Comparison of ENCODE assay signal across 9 cellular contexts in the genomic region with DNA sequence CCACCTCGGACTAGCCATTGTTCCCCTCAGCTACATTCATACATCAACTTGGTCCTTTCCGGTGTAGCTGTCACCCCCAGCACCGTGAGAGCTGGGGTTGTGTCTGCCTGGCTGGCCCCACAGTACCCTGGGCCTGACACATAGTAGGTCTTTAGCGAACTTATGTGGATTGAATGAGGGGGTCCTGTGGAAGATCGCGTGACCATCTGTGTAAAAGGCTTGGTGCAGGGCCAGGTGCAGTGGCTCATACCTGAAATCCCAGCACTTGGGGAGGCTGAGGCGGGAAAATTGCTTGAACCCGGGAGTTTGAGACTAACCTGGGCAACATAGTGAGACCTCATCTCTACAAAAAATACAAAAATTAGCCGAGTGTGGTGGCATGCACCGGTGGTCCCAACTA. TPM values are rescaled to one million over a fixed set of nuclear protein-coding genes. Genes with fewer than 3 reads are reported as not detected.
A peak's percentile ranks its signal among the peaks of the same experiment; 100 is the strongest.
DNase-seq lines count a peak whose midpoint lies in the region; ATAC-seq and TF ChIP-seq lines count a peak whose summit lies in the region.
"Had no signal": no experiment of that assay in that cellular context is flagged by ENCODE, and none has a peak within 500 bp of the region (broad histone marks: within the 10 kb centered on the region; RNA-seq: fewer than 3 reads in every experiment).

No MANE protein-coding gene starts in this region.

- H3K9me3 ChIP-seq in H9 (ENCODE audit: control insufficient read depth, low read depth, low read length) (no peaks in the 10 kb centered on the region), mesenchymal stem cell (ENCODE audit: control insufficient read depth, low read length) (no peaks in the 10 kb centered on the region)

- H4K8ac ChIP-seq in H9 (replicated peaks; ENCODE audit: insufficient read length, low read depth, low read length) = no peak overlapping the region
- peak overlapping the region; percentile 12 for H4K8ac ChIP-seq in mesenchymal stem cell (ENCODE audit: low read length)

- H2BK120ac ChIP-seq in H9 (ENCODE audit: low read depth, low read length, poor library complexity, severe bottlenecking) = no peak overlapping the region
- H2BK120ac ChIP-seq in mesenchymal stem cell (ENCODE audit: low read depth, low read length) = no peak overlapping the region

- peaks cover 32 to 38% of the 10 kb centered on the region in 2 experiments for H3K4me1 Mint-ChIP-seq in H9
- peaks cover 33% of the 10 kb centered on the region for H3K4me1 Mint-ChIP-seq in activated T-helper 17 cell treated with anti-CD3 and anti-CD28 coated beads, Interleukin-2, amount 50 U/mL, for 72 hours

- H4K91ac ChIP-seq in H9 (ENCODE audit: insufficient read length, low read depth, low read length) = no peak overlapping the region
- no peak overlapping the region for H4K91ac ChIP-seq in mesenchymal stem cell (ENCODE audit: low read length)

- H3K4me2 ChIP-seq in H9 (ENCODE audit: insufficient read depth, insufficient read length, low read length) (peak overlapping the region; percentile 96), mesenchymal stem cell (ENCODE audit: low read length, poor library complexity, severe bottlenecking) (no peak overlapping the region)

- H2BK15ac ChIP-seq in H9 (ENCODE audit: low read depth, low read length) (no peak overlapping the region), mesenchymal stem cell (ENCODE audit: low read depth, poor library complexity, severe bottlenecking) (no peak overlapping the region)

- H3K27me3 ChIP-seq in H9 (ENCODE audit: insufficient read depth, low read length) (no peaks in the 10 kb centered on the region), mesenchymal stem cell (ENCODE audit: control insufficient read depth in 1 of 2, insufficient read depth in 1 of 2, low read length in 2 of 2) (no peaks in the 10 kb centered on the region)

- no peak overlapping the region for H3K56ac ChIP-seq in H9 (ENCODE audit: insufficient read length, low read depth, low read length)

- H3K9ac ChIP-seq in H9 (ENCODE audit: extremely low read depth, insufficient read length, low read length) (no peak overlapping the region), mesenchymal stem cell (ENCODE audit: low read length) (peak overlapping the region; percentile 99)

- no peaks in the 10 kb centered on the region for H3K79me1 ChIP-seq in H9 (ENCODE audit: insufficient read depth, low read depth, low read length, poor library complexity, severe bottlenecking)
- H3K79me1 ChIP-seq in mesenchymal stem cell (replicated peaks; ENCODE audit: low read length, poor library complexity, severe bottlenecking) = no peaks in the 10 kb centered on the region

- H3K9me3 Mint-ChIP-seq in H9 = peaks cover 0 to 2% of the 10 kb centered on the region in 2 experiments; a peak in 1 of 5 replicates
- H3K9me3 Mint-ChIP-seq in activated T-helper 17 cell treated with anti-CD3 and anti-CD28 coated beads, Interleukin-2, amount 50 U/mL, for 72 hours = no peaks in the 10 kb centered on the region

- H3K14ac ChIP-seq in H9 (ENCODE audit: insufficient read depth, low read length) = no peak overlapping the region; the same call in 1 of the 2 replicates
- no peak overlapping the region for H3K14ac ChIP-seq in mesenchymal stem cell (ENCODE audit: low read length in 2 of 2)

- H3K4me1 ChIP-seq in H9 (ENCODE audit: insufficient read depth, low read length) (no peaks in the 10 kb centered on the region; the same call in 1 of the 2 replicates), mesenchymal stem cell (ENCODE audit: control insufficient read depth, insufficient read depth, low read depth, low read length) (peaks cover 23% of the 10 kb centered on the region)

- H3K27ac ChIP-seq in H9 (ENCODE audit: insufficient read length, low read depth, low read length) (no peak overlapping the region), mesenchymal stem cell (ENCODE audit: low read length, poor library complexity, severe bottlenecking) (no peak overlapping the region)

- no peak overlapping the region for H3T11ph ChIP-seq in H9 (ENCODE audit: low read length)

- TF ChIP-seq CTCF in AG04449 (IDR thresholded peaks at IDR 0.05; ENCODE audit: insufficient read depth, low read length, missing control alignments) (no peak), H9 (conservative IDR thresholded peaks at IDR 0.05) (no peak)

- ATAC-seq in activated T-helper 17 cell treated with anti-CD3 and anti-CD28 coated beads, Interleukin-2, amount 50 U/mL, for 72 hours (replicated peaks) = no peak
- no peak for ATAC-seq in GM21526 (IDR thresholded peaks at IDR 0.05; ENCODE audit: low FRiP score, unreplicated experiment)
- ATAC-seq in GM21717 (IDR thresholded peaks at IDR 0.05; ENCODE audit: unreplicated experiment) = no peak

- H2AFZ ChIP-seq in H9 (ENCODE audit: low read length) (no peak overlapping the region), mesenchymal stem cell (ENCODE audit: low read depth, low read length) (no peak overlapping the region)

- peaks cover 0 to 9% of the 10 kb centered on the region in 2 experiments for H3K36me3 ChIP-seq in mesenchymal stem cell (ENCODE audit: control insufficient read depth in 1 of 2, insufficient read depth in 2 of 2, low read depth in 1 of 2, low read length in 2 of 2)

- H3K4ac ChIP-seq in H9 (ENCODE audit: low read depth, low read length) (no peak overlapping the region), mesenchymal stem cell (ENCODE audit: low read depth in 1 of 2, low read length in 2 of 2) (no peak overlapping the region)

- peak overlapping the region; percentile 91 to 98 for H3K4me3 Mint-ChIP-seq in H9
- peak overlapping the region; percentile 91 for H3K4me3 Mint-ChIP-seq in activated T-helper 17 cell treated with anti-CD3 and anti-CD28 coated beads, Interleukin-2, amount 50 U/mL, for 72 hours

- H2AK5ac ChIP-seq in H9 (ENCODE audit: insufficient read length, low read length) (no peak overlapping the region), mesenchymal stem cell (ENCODE audit: low read length, severe bottlenecking) (no peak overlapping the region)

- POLR2A ChIA-PET in AG04449 (lab: Yijun Ruan, JAX) = no interaction called here

- H4K5ac ChIP-seq in H9 (ENCODE audit: insufficient read length, low read depth, low read length) = no peak overlapping the region

- peaks cover 47% of the 10 kb centered on the region for H3K79me2 ChIP-seq in H9 (ENCODE audit: insufficient read depth, low read length)

- H3K36me3 Mint-ChIP-seq in H9 (ENCODE audit: insufficient read depth in 1 of 3, low read depth in 3 of 3) = peaks cover 11 to 18% (median 17%) of the 10 kb centered on the region in 3 experiments; a peak in 6 of 7 replicates
- peaks cover 7% of the 10 kb centered on the region for H3K36me3 Mint-ChIP-seq in activated T-helper 17 cell treated with anti-CD3 and anti-CD28 coated beads, Interleukin-2, amount 50 U/mL, for 72 hours (ENCODE audit: low read depth)

- H3K23ac ChIP-seq in H9 (ENCODE audit: insufficient read length, low read depth, low read length) = no peak overlapping the region
- no peak overlapping the region for H3K23ac ChIP-seq in mesenchymal stem cell (ENCODE audit: low read length in 2 of 2)

- H2BK12ac ChIP-seq in H9 (ENCODE audit: insufficient read length, low read depth, low read length) = no peak overlapping the region
- peak overlapping the region in 1 of 2 experiments; percentile 21 for H2BK12ac ChIP-seq in mesenchymal stem cell (ENCODE audit: low read length in 2 of 2)

- H2BK5ac ChIP-seq in H9 (ENCODE audit: insufficient read length, low read length) (no peak overlapping the region), mesenchymal stem cell (ENCODE audit: low read depth, low read length, poor library complexity, severe bottlenecking) (no peak overlapping the region)

- peaks cover 6% of the 10 kb centered on the region for H4K20me1 ChIP-seq in H9 (ENCODE audit: control insufficient read depth, insufficient read depth, insufficient read length)

- H3K4me3 ChIP-seq in AG04449 (ENCODE audit: low read depth, low read length) = peak overlapping the region; percentile 16
- H3K4me3 ChIP-seq in mesenchymal stem cell (ENCODE audit: insufficient read depth in 1 of 2, low read depth in 1 of 2, low read length in 2 of 2) = peak overlapping the region in 1 of 2 experiments; percentile 99

- no peaks in the 10 kb centered on the region for H3K27me3 Mint-ChIP-seq in H9 (ENCODE audit: low read depth)
- no peaks in the 10 kb centered on the region for H3K27me3 Mint-ChIP-seq in activated T-helper 17 cell treated with anti-CD3 and anti-CD28 coated beads, Interleukin-2, amount 50 U/mL, for 72 hours

- no peak overlapping the region for H2BK20ac ChIP-seq in H9 (ENCODE audit: low read depth, low read length, poor library complexity, severe bottlenecking)

- CTCF ChIA-PET in AG04449 (lab: Yijun Ruan, JAX) = interaction anchor here (1.0 to 2.4 kb wide), 2 partner anchors 21 to 73 kb away, joined by 3 to 8 read pairs; no protein-coding TSS in a partner anchor

- peaks cover 15% of the 10 kb centered on the region for H3K23me2 ChIP-seq in H9 (ENCODE audit: insufficient read length, low read depth, low read length, poor library complexity, severe bottlenecking)

- H3K27ac Mint-ChIP-seq in H9 = peak overlapping the region; percentile 68 to 84 (median 70); a peak in 2 of 7 replicates
- H3K27ac Mint-ChIP-seq in activated T-helper 17 cell treated with anti-CD3 and anti-CD28 coated beads, Interleukin-2, amount 50 U/mL, for 72 hours = no peak overlapping the region

- no peak for DNase-seq in AG04449 (ENCODE audit: low read depth, low spot score)
- DNase-seq in H9 = no peak
- DNase-seq in mesenchymal stem cell = no peak
- DNase-seq in DMS79 treated with DMSO at 0.1 percent for 48 hours (lab: John Stamatoyannopoulos, UW) = no peak
- no peak for DNase-seq in anterior cingulate cortex (lab: John Stamatoyannopoulos, UW)
- DNase-seq: NCI-H748 treated with DMSO at 0.1 percent for 48 hours had no signal

- no peak overlapping the region for H3K18ac ChIP-seq in H9 (ENCODE audit: insufficient read length, low read depth, low read length)
- no peak overlapping the region for H3K18ac ChIP-seq in mesenchymal stem cell (ENCODE audit: low read depth in 1 of 2, low read length in 2 of 2)

- no CpG with 5 or more reads among the region's 10 CpGs for WGBS in H9 (ENCODE audit: extremely low coverage, insufficient read length, low lambda C conversion rate)
- WGBS in mesenchymal stem cell = 96% methylated on average over 10 of the region's 10 CpGs

RNA-seq across cellular contexts. Expression of gene SMARCA4, which starts 2.0 kb away (rescaled TPM):
- total RNA-seq in H9 (2021) = 245 and 261 TPM in 2 replicates
- 100 to 1,000 TPM in 1 of 2 donors, 10 to 100 TPM in 1; 71.5 to 119 TPM for total RNA-seq in activated T-helper 17 cell treated with anti-CD3 and anti-CD28 coated beads, Interleukin-2, amount 50 U/mL, for 72 hours
- 67.2 TPM for polyA plus RNA-seq in mesenchymal stem cell (2013, experiment 1 of 2)
- 66.6 TPM for polyA plus RNA-seq in mesenchymal stem cell (2013, experiment 2 of 2)

RNA-seq across cellular contexts. Expression of gene TIMM29, which starts 34.3 kb away (rescaled TPM):
- total RNA-seq in H9 (2021) = 23.4 and 26.8 TPM in 2 replicates
- 10 to 100 TPM; 20.7 to 21.4 TPM for total RNA-seq in activated T-helper 17 cell treated with anti-CD3 and anti-CD28 coated beads, Interleukin-2, amount 50 U/mL, for 72 hours
- 20.0 TPM for polyA plus RNA-seq in mesenchymal stem cell (2013, experiment 1 of 2)
- polyA plus RNA-seq in mesenchymal stem cell (2013, experiment 2 of 2) = 22.7 TPM

RNA-seq across cellular contexts. Expression of gene YIPF2, which starts 34.4 kb away (rescaled TPM):
- total RNA-seq in H9 (2021) = 58.2 and 60.2 TPM in 2 replicates
- total RNA-seq in activated T-helper 17 cell treated with anti-CD3 and anti-CD28 coated beads, Interleukin-2, amount 50 U/mL, for 72 hours = 10 to 100 TPM; 28.4 to 29.6 TPM
- 51.4 TPM for polyA plus RNA-seq in mesenchymal stem cell (2013, experiment 1 of 2)
- 51.4 TPM for polyA plus RNA-seq in mesenchymal stem cell (2013, experiment 2 of 2)
